1 cellular context compared by ENCODE assay signal in genomic region chr6:42405025-42405424, GRCh38.
TF ChIP-seq lines count a peak whose summit lies in the region.

No MANE protein-coding gene starts in this region.

TF ChIP-seq in GM23338, 12 proteins besides CTCF, POLR2A, EP300 and RAD21 (continued from another document):
- TF ChIP-seq ZNF462 (CRISPR knock-in tag; IDR thresholded peaks at IDR 0.05) (no peak), CREB1 (CRISPR knock-in tag; IDR thresholded peaks at IDR 0.05; ENCODE audit: low read depth) (no peak)
TF ChIP-seq in GM23338: peak in this region for 0.
